Comparison of ENCODE assay signal across 18 cellular contexts in the genomic region with DNA sequence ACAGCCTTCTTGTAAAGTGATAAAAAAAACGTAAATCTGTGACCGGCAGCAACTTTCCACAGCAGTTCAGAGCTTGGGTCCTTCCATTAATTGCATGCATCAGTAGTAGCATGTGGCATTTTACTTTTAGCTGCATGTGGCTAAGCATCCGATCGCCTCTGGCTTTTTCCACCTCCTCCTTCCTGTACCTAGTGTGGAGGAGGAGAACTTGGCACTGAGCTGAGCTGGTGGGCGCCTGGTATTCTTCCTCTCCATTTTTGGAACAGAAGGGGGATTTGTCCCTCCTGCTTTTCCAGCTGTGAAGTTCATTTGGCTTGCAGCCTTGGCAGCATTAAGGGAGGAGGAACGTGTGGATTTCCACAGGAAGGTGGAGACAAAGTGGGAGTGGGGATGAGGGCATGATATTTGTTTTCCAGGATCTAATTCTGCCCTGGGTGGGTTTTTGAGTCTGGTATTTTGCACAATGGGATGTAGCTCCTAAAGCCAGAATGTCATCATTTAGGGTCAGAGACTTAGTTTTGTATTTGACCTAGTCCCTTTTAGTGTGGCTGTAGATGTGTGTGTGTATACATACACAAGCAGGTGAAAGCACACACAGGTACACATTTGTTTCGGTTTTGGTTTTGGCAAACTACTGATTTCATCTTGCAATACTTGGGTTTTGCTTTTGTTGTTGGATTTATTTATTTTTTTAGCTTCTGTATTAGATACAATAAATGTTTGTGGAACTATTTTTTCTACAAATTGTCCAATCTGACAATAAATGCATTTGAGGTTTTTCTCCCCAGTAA.
A peak's percentile ranks its signal among the peaks of the same experiment; 100 is the strongest.
DNase-seq lines count a peak whose midpoint lies in the region; ATAC-seq, FAIRE-seq and TF ChIP-seq lines count a peak whose summit lies in the region.
"Had no signal": no experiment of that assay in that cellular context is flagged by ENCODE, and none has a peak within 500 bp of the region (broad histone marks: within the 10 kb centered on the region; RNA-seq: fewer than 3 reads in every experiment).

No MANE protein-coding gene starts in this region.

- peaks cover 1% of the 10 kb centered on the region for H3K4me1 ChIP-seq in IMR-90 (ENCODE audit: control insufficient read depth, insufficient read depth, low read length)
- peaks cover 0 to 47% (median 31%) of the 10 kb centered on the region in 9 donors for H3K4me1 ChIP-seq in heart right ventricle
- H3K4me1 ChIP-seq in gastrocnemius medialis = peaks cover 7 to 15% of the 10 kb centered on the region in 2 donors
- H3K4me1 ChIP-seq in PC-3 (ENCODE audit: insufficient read depth, low read length) = no peaks in the 10 kb centered on the region

- DNase-seq in IMR-90 (no peak), WTC11 (ENCODE audit: low spot score) (no peak), heart right ventricle (peak in 1 of 2 donors; percentile 52), gastrocnemius medialis (no peak), PC-3 (no peak), GM19239 (ENCODE audit: insufficient read length, low spot score) (no peak)
- DNase-seq: activated CD4-positive, CD25-positive, alpha-beta regulatory T cell; activated gamma-delta T cell treated with Interleukin-2 at 50 U/mL for 16 hours; foreskin melanocyte; NCI-H1105 treated with DMSO at 0.1 percent for 48 hours; NCI-H345; PC-9; stimulated activated naive CD4-positive, alpha-beta T cell treated with Interleukin-2 at 50 U/mL for 16 hours; T-cell had no signal

- H3K9me2 ChIP-seq in PC-3 (replicated peaks; ENCODE audit: low read length) = no peaks in the 10 kb centered on the region

- H3K27ac ChIP-seq in IMR-90 (ENCODE audit: insufficient read depth, low read length) (no peak overlapping the region), heart right ventricle (peak overlapping the region in 9 of 10 donors; percentile 2 to 72 (median 45)), gastrocnemius medialis (peak overlapping the region in 3 of 4 donors; percentile 49 to 65 (median 53)), PC-3 (ENCODE audit: low read length) (no peak overlapping the region)
- H3K27ac ChIP-seq: PC-9 had no signal

- no peaks in the 10 kb centered on the region for H3K79me2 ChIP-seq in PC-3 (ENCODE audit: low read length)

- no peaks in the 10 kb centered on the region for H3K9me1 ChIP-seq in IMR-90 (ENCODE audit: insufficient read depth, low read length)

- 0 out of 2 replicates have a peak overlapping the region, but pooled peaks have one; percentile 4 for H3K14ac ChIP-seq in IMR-90 (replicated peaks; ENCODE audit: low read depth, low read length)

- H3K9me3 ChIP-seq in IMR-90 (ENCODE audit: control insufficient read depth, insufficient read depth, low read length) (0 out of 2 replicates have a peak, but pooled peaks cover 2% of the 10 kb centered on the region), heart right ventricle (no peaks in the 10 kb centered on the region), gastrocnemius medialis (no peaks in the 10 kb centered on the region), PC-3 (ENCODE audit: low read length) (no peaks in the 10 kb centered on the region)

- no peak overlapping the region for H2AK9ac ChIP-seq in IMR-90 (replicated peaks; ENCODE audit: low read depth, low read length, poor library complexity)

- H3K27me3 Mint-ChIP-seq in WTC11 (ENCODE audit: low read depth) = no peaks in the 10 kb centered on the region

- H2BK15ac ChIP-seq in IMR-90 (ENCODE audit: low read depth, low read length) = no peak overlapping the region

- peak overlapping the region; percentile 27; the same call in 1 of the 2 replicates for H2AK5ac ChIP-seq in IMR-90 (ENCODE audit: low read depth, low read length)

- H4K91ac ChIP-seq in IMR-90 (ENCODE audit: insufficient read depth, low read depth, low read length) = no peak overlapping the region

- no peaks in the 10 kb centered on the region for H3K36me3 ChIP-seq in IMR-90 (ENCODE audit: control insufficient read depth, insufficient read depth, low read length)
- H3K36me3 ChIP-seq in heart right ventricle = no peaks in the 10 kb centered on the region
- no peaks in the 10 kb centered on the region for H3K36me3 ChIP-seq in gastrocnemius medialis
- H3K36me3 ChIP-seq in PC-3 (ENCODE audit: low read depth, low read length) = no peaks in the 10 kb centered on the region

- H3K4me3 Mint-ChIP-seq in WTC11 = no peak overlapping the region
- H3K4me3 Mint-ChIP-seq: memory B cell, T-cell had no signal

- no peak overlapping the region for H2BK5ac ChIP-seq in IMR-90 (ENCODE audit: low read depth, low read length, poor library complexity, severe bottlenecking)

- H3K23ac ChIP-seq in IMR-90 (ENCODE audit: low read depth, low read length) = no peak overlapping the region

- no peak for FAIRE-seq in GM19239 (lab: Jason Lieb, UNC)

- dilution Hi-C loops in IMR-90 (cut with HindIII; ENCODE audit: low sequenced_read_pairs, unreplicated experiment) = no loop called here

- WGBS in IMR-90 (ENCODE audit: extremely low coverage in 2 of 2, insufficient read length in 1 of 2), 2 experiments = 67% methylated on average over 1 of the region's 7 CpGs; no CpG with 5 or more reads in 1 of the 2 experiments
- 29 to 37% methylated on average over 7 of the region's 7 CpGs for WGBS in heart right ventricle, 2 donors

- H2BK20ac ChIP-seq in IMR-90 (ENCODE audit: low read depth, low read length) = no peak overlapping the region

- H3K9me3 Mint-ChIP-seq in WTC11 = no peaks in the 10 kb centered on the region
- H3K9me3 Mint-ChIP-seq: memory B cell, T-cell had no signal

- no peak overlapping the region for H3K18ac ChIP-seq in IMR-90 (ENCODE audit: low read depth, low read length)

- BruUV-seq in IMR-90 (replicated peaks; lab: Mats Ljungman, UMichigan) = no TSS peak
- no TSS peak for BruUV-seq in PC-3 (replicated peaks; lab: Mats Ljungman, UMichigan)

- POLR2A ChIA-PET in IMR-90 (lab: Charles Lee; ENCODE audit: unreplicated experiment) (no interaction called here), WTC11 (lab: Charles Lee) (no interaction called here), PC-3 (lab: Charles Lee; ENCODE audit: unreplicated experiment) (no interaction called here)

- 0 out of 4 replicates have a peak overlapping the region, but pooled peaks of 1 of the 2 experiments have one; percentile 2 for H4K8ac ChIP-seq in IMR-90 (ENCODE audit: low read depth in 2 of 2, low read length in 2 of 2)

- ATAC-seq in IMR-90 (ENCODE audit: low read depth) (no peak), WTC11 (peak; percentile 32; the same call in 1 of the 2 replicates), heart right ventricle (peak in 7 of 8 donors; percentile 53 to 89 (median 74)), gastrocnemius medialis (peak; percentile 30 to 50), PC-3 (no peak), HG02571 (IDR thresholded peaks at IDR 0.05; ENCODE audit: unreplicated experiment) (no peak), HG03571 (IDR thresholded peaks at IDR 0.05; ENCODE audit: unreplicated experiment) (no peak)
- ATAC-seq: T-cell had no signal

- 0 out of 2 replicates have a peak overlapping the region, but pooled peaks have one; percentile 16 for H3K4ac ChIP-seq in IMR-90 (ENCODE audit: low read depth, low read length)

- H3K4me1 Mint-ChIP-seq in WTC11 = peaks cover 6% of the 10 kb centered on the region; the same call in 1 of the 2 replicates
- H3K4me1 Mint-ChIP-seq: memory B cell, T-cell had no signal

- peaks cover 4 to 43% of the 10 kb centered on the region in 2 experiments; a peak in 2 of 4 replicates for H3K79me1 ChIP-seq in IMR-90 (ENCODE audit: low read depth in 1 of 2, low read length in 2 of 2)

- H4K20me1 ChIP-seq in IMR-90 (ENCODE audit: insufficient read depth, low read length) (no peaks in the 10 kb centered on the region), PC-3 (ENCODE audit: low read length) (no peaks in the 10 kb centered on the region)

- H2AFZ ChIP-seq in IMR-90 (replicated peaks; ENCODE audit: low read length, poor library complexity) (no peak overlapping the region), PC-3 (ENCODE audit: low read length) (no peak overlapping the region)
- H2AFZ ChIP-seq: PC-9 had no signal

- no peak for TF ChIP-seq RAD21 in IMR-90 (IDR thresholded peaks at IDR 0.05; ENCODE audit: low read length)

- 0 out of 2 replicates have a peak overlapping the region, but pooled peaks have one; percentile 33 for H2BK120ac ChIP-seq in IMR-90 (ENCODE audit: low read depth, low read length)

- intact Hi-C loops in IMR-90 (cut with micrococcal nuclease) (no loop called here), heart right ventricle (cut with DNase I) (no loop called here), gastrocnemius medialis (cut with DNase I; ENCODE audit: low total_unique reads) (no loop called here), PC-3 (cut with micrococcal nuclease) (no loop called here)

- CTCF ChIA-PET in IMR-90 (lab: Yijun Ruan, JAX) = no interaction called here
- CTCF ChIA-PET in WTC11 (lab: Charles Lee) = interaction anchor here (1.0 kb wide), 1 partner anchor 25 kb away, joined by 3 read pairs; no protein-coding TSS in a partner anchor
- CTCF ChIA-PET in PC-3 (lab: Charles Lee) = no interaction called here

- no peaks in the 10 kb centered on the region for H3F3A ChIP-seq in PC-3 (ENCODE audit: low read length, unreplicated experiment)

- TF ChIP-seq POLR2A in IMR-90 (IDR thresholded peaks at IDR 0.05; ENCODE audit: low read depth, low read length) = no peak
- no peak for TF ChIP-seq POLR2A in gastrocnemius medialis (IDR thresholded peaks at IDR 0.05)

- TF ChIP-seq CTCF in IMR-90 (conservative IDR thresholded peaks at IDR 0.05; ENCODE audit: low read depth, low read length) (no peak), WTC11 (IDR thresholded peaks at IDR 0.05) (no peak), heart right ventricle (IDR thresholded peaks at IDR 0.05) (no peak), gastrocnemius medialis (IDR thresholded peaks at IDR 0.05 in 4 of 5, conservative IDR thresholded peaks at IDR 0.05 in 1 of 5) (no peak), PC-3 (conservative IDR thresholded peaks at IDR 0.05; ENCODE audit: low read depth, low read length) (no peak)

- H3K27me3 ChIP-seq in IMR-90 (ENCODE audit: control insufficient read depth, insufficient read depth, low read length) = no peaks in the 10 kb centered on the region
- H3K27me3 ChIP-seq in heart right ventricle = no peaks in the 10 kb centered on the region
- H3K27me3 ChIP-seq in gastrocnemius medialis = no peaks in the 10 kb centered on the region
- H3K27me3 ChIP-seq in PC-3 (ENCODE audit: low read length) = no peaks in the 10 kb centered on the region

- H3K27ac Mint-ChIP-seq in WTC11 = peak overlapping the region; percentile 64; the same call in 1 of the 2 replicates
- H3K27ac Mint-ChIP-seq: memory B cell, T-cell had no signal

- in situ Hi-C loops in IMR-90 (cut with MboI; ENCODE audit: low sequenced_read_pairs) (no loop called here), gastrocnemius medialis (cut with MboI; ENCODE audit: low sequenced_read_pairs in 4 of 4) (no loop called here)

- no peak overlapping the region for H3K4me3 ChIP-seq in IMR-90 (ENCODE audit: insufficient read depth, low read depth, low read length)
- H3K4me3 ChIP-seq in heart right ventricle = no peak overlapping the region
- H3K4me3 ChIP-seq in gastrocnemius medialis = no peak overlapping the region
- H3K4me3 ChIP-seq in PC-3 (ENCODE audit: low read length) = no peak overlapping the region
- H3K4me3 ChIP-seq: PC-9, skin epidermis had no signal

- H3K4me2 ChIP-seq in IMR-90 (ENCODE audit: low read depth, low read length) (no peak overlapping the region), PC-3 (ENCODE audit: low read length) (no peak overlapping the region)
- H3K4me2 ChIP-seq: PC-9 had no signal

- no peak overlapping the region for H3K56ac ChIP-seq in IMR-90 (ENCODE audit: extremely low read depth, insufficient read depth, low read length)

- no peak overlapping the region for H4K5ac ChIP-seq in IMR-90 (ENCODE audit: low read depth, low read length)

- no peaks in the 10 kb centered on the region for H3K36me3 Mint-ChIP-seq in WTC11
- H3K36me3 Mint-ChIP-seq: memory B cell, T-cell had no signal

- no peak overlapping the region for H3K9ac ChIP-seq in IMR-90 (ENCODE audit: low read depth, low read length)
- no peak overlapping the region for H3K9ac ChIP-seq in PC-3 (ENCODE audit: low read length)

Comparison
In these comparisons a context has a peak if more than half of its experiments do, and no peak if none do; other contexts are left out.
1. ATAC-seq: peak in WTC11 (single experiment), heart right ventricle (7 of 8) and gastrocnemius medialis (2 of 2); none in IMR-90 (single experiment), PC-3 (single experiment), HG02571 (single experiment) and HG03571 (single experiment).
2. H3K27ac ChIP-seq: peak in heart right ventricle (9 of 10) and gastrocnemius medialis (3 of 4); none in IMR-90 (single experiment) and PC-3 (single experiment).